ENCODE assay signal across 8 cellular contexts in the genomic region with DNA sequence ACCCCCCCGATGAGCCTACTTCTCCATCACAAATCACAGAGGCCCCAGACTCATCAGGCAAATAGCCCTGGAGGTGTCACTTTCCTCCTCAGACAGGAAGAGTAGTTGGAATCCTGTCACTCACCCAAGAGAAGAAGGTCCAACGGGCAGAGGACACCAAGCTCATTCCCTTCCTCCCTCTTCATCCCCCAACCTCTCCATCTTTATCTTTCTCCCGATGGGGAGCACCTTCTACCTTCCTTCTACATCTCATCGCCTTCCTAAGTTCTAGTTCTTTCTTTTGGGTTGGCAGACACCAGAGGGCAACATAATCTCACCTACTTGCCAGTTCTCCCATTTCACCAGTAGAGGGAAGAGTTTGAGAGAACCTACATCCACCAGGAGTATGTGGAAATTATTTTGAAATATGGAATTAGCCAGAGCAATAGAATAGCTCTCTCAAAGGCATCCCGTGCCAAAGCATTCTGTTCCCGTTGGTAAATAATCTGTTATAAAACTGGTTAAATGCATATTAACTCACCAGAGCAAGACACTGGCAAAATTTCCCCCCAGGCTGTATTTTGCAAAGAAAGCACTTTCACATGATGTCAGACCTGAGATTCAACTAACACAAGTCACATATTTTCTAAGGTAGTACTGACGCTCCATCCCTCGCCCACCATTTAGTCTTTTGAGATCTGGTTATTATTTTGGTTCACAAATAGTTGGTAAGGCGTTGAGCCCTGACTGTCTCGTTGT. TPM values are rescaled to one million over a fixed set of nuclear protein-coding genes. Genes with fewer than 3 reads are reported as not detected.
DNase-seq lines count a peak whose midpoint lies in the region; ATAC-seq, FAIRE-seq and TF ChIP-seq lines count a peak whose summit lies in the region.

No MANE protein-coding gene starts in this region.

- ATAC-seq in GM18907 (IDR thresholded peaks at IDR 0.05; ENCODE audit: unreplicated experiment) (peak; percentile 94), HG03520 (IDR thresholded peaks at IDR 0.05; ENCODE audit: unreplicated experiment) (peak; percentile 75), body of pancreas (peak; percentile 96)

- H3K9me3 ChIP-seq in body of pancreas = no peaks in the 10 kb centered on the region
- H3K9me3 ChIP-seq in testis = no peaks in the 10 kb centered on the region

- H3K27me3 ChIP-seq in body of pancreas (no peaks in the 10 kb centered on the region), testis (no peaks in the 10 kb centered on the region)

- no peaks in the 10 kb centered on the region for H3K4me1 Mint-ChIP-seq in Calu3 (ENCODE audit: low read depth, unreplicated experiment)

- TF ChIP-seq POLR2A in body of pancreas (IDR thresholded peaks at IDR 0.05) (no peak), testis (IDR thresholded peaks at IDR 0.05) (no peak)

- peak; percentile 3 for DNase-seq in Calu3
- DNase-seq in NCI-H748 treated with DMSO at 0.1 percent for 48 hours (lab: John Stamatoyannopoulos, UW) = peak; percentile 82
- DNase-seq in body of pancreas = peak; percentile 19 to 55 (median 35)
- no peak for DNase-seq in testis
- DNase-seq in stimulated activated CD8-positive, alpha-beta memory T cell treated with anti-CD3 and anti-CD28 coated beads, Interleukin-4, amount 100 ng/mL, for 48 hours = no peak

- no TSS peak for BruUV-seq in Calu3 (replicated peaks; lab: Mats Ljungman, UMichigan)

- no peak overlapping the region for H3K4me3 ChIP-seq in body of pancreas
- no peak overlapping the region for H3K4me3 ChIP-seq in testis

- CTCF ChIA-PET in Calu3 (lab: Charles Lee) = interaction anchor here (1.0 kb wide), 1 partner anchor 319 kb away, joined by 3 read pairs; no protein-coding TSS in a partner anchor

- WGBS in body of pancreas, 2 donors = 29% methylated on average over 10 of the region's 10 CpGs
- 56 to 57% methylated on average over 10 of the region's 10 CpGs for WGBS in testis, 2 donors

- H3K27ac ChIP-seq in body of pancreas = no peak overlapping the region
- no peak overlapping the region for H3K27ac ChIP-seq in testis

- H3K4me1 ChIP-seq in body of pancreas (no peaks in the 10 kb centered on the region), testis (no peaks in the 10 kb centered on the region)

- H3K36me3 Mint-ChIP-seq in Calu3 (ENCODE audit: insufficient read depth, unreplicated experiment) = no peaks in the 10 kb centered on the region

- H3K4me3 Mint-ChIP-seq in Calu3 (ENCODE audit: low read depth, unreplicated experiment) = no peak overlapping the region

- H3K9me3 Mint-ChIP-seq in Calu3 (ENCODE audit: low read depth, unreplicated experiment) = no peaks in the 10 kb centered on the region

- FAIRE-seq in islet of Langerhans (lab: Jason Lieb, UNC) = peak; percentile 97

- intact Hi-C loops in Calu3 (cut with micrococcal nuclease; ENCODE audit: unreplicated experiment) (loop anchor here (2.0 kb wide), 2 partner anchors 318 to 598 kb away; no protein-coding TSS in a partner anchor), body of pancreas (cut with DNase I) (loop anchor here (10.0 kb wide), 1 partner anchor 598 kb away; no protein-coding TSS in a partner anchor), testis (cut with DNase I; ENCODE audit: low total_unique reads) (loop anchor here (10.0 kb wide), 1 partner anchor 598 kb away; no protein-coding TSS in a partner anchor)

- H3K27ac Mint-ChIP-seq in Calu3 (ENCODE audit: unreplicated experiment) = no peak overlapping the region

- H3K36me3 ChIP-seq in body of pancreas (replicated peaks in 1 of 2; ENCODE audit: insufficient read depth in 1 of 2, low read depth in 2 of 2) = no peaks in the 10 kb centered on the region
- H3K36me3 ChIP-seq in testis (ENCODE audit: low read depth, missing control alignments) = no peaks in the 10 kb centered on the region

- H3K27me3 Mint-ChIP-seq in Calu3 (ENCODE audit: unreplicated experiment) = peaks cover 2% of the 10 kb centered on the region

- TF ChIP-seq CTCF in Calu3 (IDR thresholded peaks at IDR 0.05; ENCODE audit: unreplicated experiment) (peak; percentile 35), body of pancreas (IDR thresholded peaks at IDR 0.05) (peak; percentile 84 to 100 (median 98)), testis (IDR thresholded peaks at IDR 0.05) (peak; percentile 65 to 74 (median 73))

RNA-seq across cellular contexts. Expression of gene ZIC5, which starts 55.0 kb away (rescaled TPM):
- 0.57 and 0.71 TPM in 2 replicates for total RNA-seq in Calu3 (2022)
- total RNA-seq in body of pancreas = not detected
- 1 to 10 TPM; 2.0 to 3.0 TPM for total RNA-seq in testis
- 6.9 TPM for polyA plus RNA-seq in testis (ENCODE audit: insufficient read depth, low read depth, low replicate concordance)

Comparison
In these comparisons a context has a peak if more than half of its experiments do, and no peak if none do; other contexts are left out.
1. DNase-seq: peak in Calu3 (single experiment), NCI-H748 treated with DMSO at 0.1 percent for 48 hours (single experiment) and body of pancreas (4 of 4); none in testis (single experiment) and stimulated activated CD8-positive, alpha-beta memory T cell treated with anti-CD3 and anti-CD28 coated beads, Interleukin-4, amount 100 ng/mL, for 48 hours (single experiment).
2. CTCF ChIP-seq: peak in every context shown above with its lines; median percentile 98 in body of pancreas; 73 in testis; 35 in Calu3.
3. Peak in every context shown above with its lines, with median percentiles within 50 percentile points of each other: ATAC-seq.